In genomic region chr19:33350538-33351309, GRCh38 we compare ENCODE assay signal across 14 cellular contexts. TPM values are rescaled to one million over a fixed set of nuclear protein-coding genes. Genes with fewer than 3 reads are reported as not detected.
DNase-seq lines count a peak whose midpoint lies in the region; ATAC-seq and TF ChIP-seq lines count a peak whose summit lies in the region.
"Had no signal": no experiment of that assay in that cellular context is flagged by ENCODE, and none has a peak within 500 bp of the region (broad histone marks: within the 10 kb centered on the region; RNA-seq: fewer than 3 reads in every experiment).

No MANE protein-coding gene starts in this region.

- in situ Hi-C loops in astrocyte of the cerebellum (cut with HindIII; ENCODE audit: low sequenced_read_pairs): no loop called here

- ATAC-seq in right cardiac atrium (peak; percentile 29 to 62), gastroesophageal sphincter (peak; percentile 76), GM19395 (IDR thresholded peaks at IDR 0.05; ENCODE audit: unreplicated experiment) (no peak), GM21723 (IDR thresholded peaks at IDR 0.05; ENCODE audit: unreplicated experiment) (no peak), GM18520 (IDR thresholded peaks at IDR 0.05; ENCODE audit: unreplicated experiment) (no peak)
- ATAC-seq: GM12878 had no signal

- WGBS in right cardiac atrium: 64% methylated on average over 12 of the region's 12 CpGs
- 71 to 75% methylated on average over 3 to 9 of the region's 12 CpGs for WGBS in gastroesophageal sphincter (ENCODE audit: low coverage in 1 of 2), 2 donors

- no peaks in the 10 kb centered on the region for H3K27me3 ChIP-seq in right cardiac atrium (ENCODE audit: control insufficient read depth, insufficient read depth)
- H3K27me3 ChIP-seq in gastroesophageal sphincter: peaks cover 40% of the 10 kb centered on the region
- H3K27me3 ChIP-seq: upper lobe of left lung had no signal

- no peak overlapping the region for H3K27ac ChIP-seq in right cardiac atrium (ENCODE audit: low read length)
- no peak overlapping the region for H3K27ac ChIP-seq in gastroesophageal sphincter
- H3K27ac ChIP-seq: esophagus squamous epithelium, upper lobe of left lung had no signal

- H3K4me1 ChIP-seq in right cardiac atrium (ENCODE audit: control insufficient read depth, insufficient read depth, low read length) (no peaks in the 10 kb centered on the region), gastroesophageal sphincter (no peaks in the 10 kb centered on the region)
- H3K4me1 ChIP-seq: upper lobe of left lung had no signal

- TF ChIP-seq CTCF in astrocyte of the cerebellum (IDR thresholded peaks at IDR 0.05; ENCODE audit: low read depth, low read length, missing control alignments) (no peak), gastroesophageal sphincter (IDR thresholded peaks at IDR 0.05) (no peak)

- H3K9me3 ChIP-seq in right cardiac atrium (ENCODE audit: control insufficient read depth, low read length) (no peaks in the 10 kb centered on the region), gastroesophageal sphincter (peaks cover 0 to 4% (median 0%) of the 10 kb centered on the region in 3 donors)
- H3K9me3 ChIP-seq: upper lobe of left lung had no signal

- H3K4me3 ChIP-seq in right cardiac atrium (ENCODE audit: low read length) (no peak overlapping the region), astrocyte of the cerebellum (ENCODE audit: low read depth, low read length) (no peak overlapping the region), gastroesophageal sphincter (no peak overlapping the region)
- H3K4me3 ChIP-seq: esophagus squamous epithelium, GM12878, upper lobe of left lung had no signal

- TF ChIP-seq EP300 in gastroesophageal sphincter (IDR thresholded peaks at IDR 0.05): no peak

- H3K36me3 ChIP-seq in gastroesophageal sphincter: no peaks in the 10 kb centered on the region
- H3K36me3 ChIP-seq: esophagus squamous epithelium, upper lobe of left lung had no signal

- DNase-seq in right cardiac atrium: peak in 1 of 3 donors; percentile 42
- no peak for DNase-seq in cardiac septum (ENCODE audit: low spot score)
- DNase-seq in astrocyte of the cerebellum (ENCODE audit: low read depth): peak; percentile 23
- no peak for DNase-seq in HK-2 (ENCODE audit: unreplicated experiment)
- DNase-seq: activated naive CD4-positive, alpha-beta T cell treated with Interleukin-2 at 50 U/mL for 16 hours; esophagus squamous epithelium; NCI-H82; stimulated activated CD4-positive, alpha-beta T cell treated with anti-CD3 and anti-CD28 coated beads, Interleukin-2, amount 100 ng/mL, for 24 hours; upper lobe of left lung had no signal

- intact Hi-C loops in right cardiac atrium (cut with DNase I) (no loop called here), cardiac septum (cut with DNase I) (no loop called here)

- TF ChIP-seq POLR2A in gastroesophageal sphincter (IDR thresholded peaks at IDR 0.05): no peak

RNA-seq across cellular contexts. Expression of gene CEBPG, which starts 22.8 kb away (rescaled TPM):
- 10 to 100 TPM; 13.1 to 18.3 (median 15.7) TPM for total RNA-seq in right cardiac atrium
- 12.7 TPM for polyA plus RNA-seq in right cardiac atrium
- total RNA-seq in cardiac septum: 17.3 TPM
- total RNA-seq in gastroesophageal sphincter: 10 to 100 TPM; 23.8 to 34.9 (median 26.2) TPM

RNA-seq across cellular contexts. Expression of gene CEBPA, which starts 48.4 kb away (rescaled TPM):
- total RNA-seq in right cardiac atrium (1 to 10 TPM; 2.1 to 5.2 (median 3.3) TPM), cardiac septum (2.3 TPM), gastroesophageal sphincter (10 to 100 TPM in 1 of 4 donors, 1 to 10 TPM in 3; 7.0 to 11.3 (median 9.0) TPM)
- polyA plus RNA-seq in right cardiac atrium: 8.7 TPM

Comparison
In these comparisons a context has a peak if more than half of its experiments do, and no peak if none do; other contexts are left out.
1. ATAC-seq: peak in right cardiac atrium (2 of 2) and gastroesophageal sphincter (single experiment); none in GM19395 (single experiment), GM21723 (single experiment) and GM18520 (single experiment).